8 cellular contexts compared by ENCODE assay signal in the genomic region with DNA sequence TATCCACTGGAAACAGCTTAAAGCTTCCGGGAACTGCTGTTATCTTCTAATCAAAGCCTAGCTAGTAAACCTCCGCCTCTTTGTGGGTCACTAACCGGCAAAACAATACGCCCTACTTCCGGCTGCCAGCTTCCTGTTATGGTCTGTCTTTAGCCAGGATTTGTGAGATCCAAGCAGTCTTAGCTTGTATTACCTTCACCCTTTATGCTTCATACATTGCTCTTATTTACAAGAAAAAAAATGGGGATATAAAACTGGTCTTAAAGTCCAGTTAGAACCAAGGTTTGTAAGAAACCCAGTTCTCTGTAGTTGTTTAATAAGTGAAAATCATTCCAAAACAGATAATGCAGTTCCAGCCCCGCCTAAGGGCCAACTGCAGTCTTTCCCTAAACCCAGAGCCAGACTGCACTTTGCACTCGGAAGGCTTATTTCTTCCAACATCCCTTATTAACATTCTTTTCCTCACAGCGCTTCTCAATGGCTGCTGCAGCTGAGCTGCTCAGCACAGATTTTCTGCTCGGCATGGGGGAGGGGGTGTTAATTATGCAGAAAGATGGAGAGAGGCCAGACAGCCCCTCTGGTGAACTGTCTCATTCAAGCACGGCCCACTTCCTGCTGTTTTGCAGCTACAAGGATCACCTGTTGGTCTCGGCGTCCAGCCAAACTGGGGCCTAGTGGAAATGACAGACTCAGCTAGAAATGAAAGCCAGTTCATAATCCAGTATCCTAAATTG.
DNase-seq lines count a peak whose midpoint lies in the region; ATAC-seq and TF ChIP-seq lines count a peak whose summit lies in the region.

No MANE protein-coding gene starts in this region.

- H3K27me3 Mint-ChIP-seq in CD4-positive, alpha-beta memory T cell = no peaks in the 10 kb centered on the region

- intact Hi-C loops in CD4-positive, alpha-beta memory T cell (cut with micrococcal nuclease) = loop anchor here (2.0 to 5.0 kb wide), 4 partner anchors 64 to 521 kb away; no protein-coding TSS in a partner anchor

- peak overlapping the region; percentile 14 to 40 for H3K4me3 ChIP-seq in CD4-positive, alpha-beta memory T cell (ENCODE audit: low read length in 2 of 2)
- H3K4me3 ChIP-seq in cardiac fibroblast (replicated peaks in 1 of 2; ENCODE audit: low read depth in 2 of 2, low read length in 2 of 2) = no peak overlapping the region

- H3K27me3 ChIP-seq in CD4-positive, alpha-beta memory T cell (ENCODE audit: insufficient read depth, low read length) = no peaks in the 10 kb centered on the region

- peak; percentile 67 for ATAC-seq in GM21786 (IDR thresholded peaks at IDR 0.05; ENCODE audit: unreplicated experiment)

- H3K4me1 ChIP-seq in CD4-positive, alpha-beta memory T cell (ENCODE audit: insufficient read depth, low read length) = peaks cover 84% of the 10 kb centered on the region

- peak; percentile 73 to 93 (median 78) for DNase-seq in CD4-positive, alpha-beta memory T cell
- DNase-seq in NCI-H1417 treated with DMSO at 0.1 percent for 48 hours (lab: John Stamatoyannopoulos, UW) (peak; percentile 97), cardiac fibroblast (ENCODE audit: low read depth in 2 of 2) (peak; percentile 71 to 90), kidney glomerular epithelial cell (lab: John Stamatoyannopoulos, UW) (peak; percentile 49), RWPE1 (ENCODE audit: low spot score) (no peak)
- peak; percentile 42 for DNase-seq in activated CD4-positive, CD25-positive, alpha-beta regulatory T cell treated with anti-CD3 and anti-CD28 coated beads, Interleukin-2, amount 50 U/mL, for 16 hours (ENCODE audit: low read depth, low spot score)
- DNase-seq in stimulated activated CD4-positive, alpha-beta T cell treated with anti-CD3 and anti-CD28 coated beads, Interleukin-12 subunit alpha, Interleukin-12 subunit beta, amount 100 ng/mL, for 4 hours = peak; percentile 34

- H3K4me1 Mint-ChIP-seq in CD4-positive, alpha-beta memory T cell = peaks cover 72 to 86% (median 80%) of the 10 kb centered on the region in 4 donors

- H3K27ac Mint-ChIP-seq in CD4-positive, alpha-beta memory T cell = peak overlapping the region; percentile 96 to 99 (median 96)

- peaks cover 45 to 47% of the 10 kb centered on the region in 2 donors for H3K36me3 Mint-ChIP-seq in CD4-positive, alpha-beta memory T cell

- H3K4me3 Mint-ChIP-seq in CD4-positive, alpha-beta memory T cell = peak overlapping the region; percentile 78 to 92 (median 84)

- no peaks in the 10 kb centered on the region for H3K36me3 ChIP-seq in CD4-positive, alpha-beta memory T cell (ENCODE audit: insufficient read depth, low read length)

- peak overlapping the region; percentile 47 for H3K27ac ChIP-seq in CD4-positive, alpha-beta memory T cell (ENCODE audit: low read depth, low read length)
- no peak overlapping the region for H3K27ac ChIP-seq in RWPE1

- POLR2A ChIA-PET in CD4-positive, alpha-beta memory T cell (lab: Charles Lee; ENCODE audit: partially characterized antibody) = interaction anchor here (0.8 to 4.5 kb wide), 26 partner anchors 9 to 1561 kb away, joined by 3 to 57 read pairs (median 6); partner anchors contain the start of gene KLF12
- POLR2A ChIA-PET in RWPE1 (lab: Yijun Ruan, JAX; ENCODE audit: low non-redundant PET) = no interaction called here

- no peaks in the 10 kb centered on the region for H3K9me3 ChIP-seq in CD4-positive, alpha-beta memory T cell (ENCODE audit: control insufficient read depth in 1 of 2, low read length in 2 of 2)

- CTCF ChIA-PET in CD4-positive, alpha-beta memory T cell (lab: Charles Lee; ENCODE audit: partially characterized antibody) = interaction anchor here (0.7 to 3.7 kb wide), 8 partner anchors 9 to 707 kb away, joined by 3 to 78 read pairs (median 4); partner anchors contain the start of gene KLF5
- CTCF ChIA-PET in RWPE1 (lab: Yijun Ruan, JAX) = interaction anchor here (0.6 kb wide), 2 partner anchors 520 to 1008 kb away, joined by 3 to 4 read pairs; no protein-coding TSS in a partner anchor

- no peak for TF ChIP-seq CTCF in cardiac fibroblast (IDR thresholded peaks at IDR 0.05; ENCODE audit: low read depth, low read length)
- no peak for TF ChIP-seq CTCF in RWPE1 (conservative IDR thresholded peaks at IDR 0.05; ENCODE audit: low read depth)

- H3K9me3 Mint-ChIP-seq in CD4-positive, alpha-beta memory T cell = peaks cover 0 to 1% (median 0%) of the 10 kb centered on the region in 8 donors

Comparison
In these comparisons a context has a peak if more than half of its experiments do, and no peak if none do; other contexts are left out.
1. H3K4me3 ChIP-seq: peak in CD4-positive, alpha-beta memory T cell (2 of 2); none in cardiac fibroblast (0 of 2).